8 cellular contexts compared by ENCODE assay signal in genomic region chr10:124388823-124389612, GRCh38. TPM values are rescaled to one million over a fixed set of nuclear protein-coding genes. Genes with fewer than 3 reads are reported as not detected.
DNase-seq lines count a peak whose midpoint lies in the region; ATAC-seq and TF ChIP-seq lines count a peak whose summit lies in the region.

No MANE protein-coding gene starts in this region.

- peak overlapping the region; percentile 72 for H3K9ac ChIP-seq in OCI-LY3 (ENCODE audit: low read length)
- H3K9ac ChIP-seq in muscle layer of colon (ENCODE audit: low read length) = no peak overlapping the region

- H3K79me2 ChIP-seq in OCI-LY3 (ENCODE audit: low read length) = no peaks in the 10 kb centered on the region

- H3K4me3 ChIP-seq in HL-60 (replicated peaks; ENCODE audit: insufficient read depth, low read length) (peak overlapping the region; percentile 28), OCI-LY3 (ENCODE audit: low read length) (peak overlapping the region; percentile 79), esophagus muscularis mucosa (peak overlapping the region; percentile 56 to 59 (median 57)), muscle layer of colon (ENCODE audit: low read depth in 1 of 2, low read length in 2 of 2) (peak overlapping the region; percentile 29 to 50)

- no peak for TF ChIP-seq EP300 in esophagus muscularis mucosa (IDR thresholded peaks at IDR 0.05)

- peak; percentile 49 for DNase-seq in CMK (ENCODE audit: low read depth)
- DNase-seq in HL-60 (ENCODE audit: low read depth in 1 of 2, low spot score in 1 of 2) = peak; percentile 57 to 72
- peak; percentile 95 to 96 for DNase-seq in activated T-cell treated with anti-CD3 and anti-CD28 coated beads, Interleukin-2, amount 50 U/mL, for 48 hours
- peak; percentile 94 for DNase-seq in esophagus muscularis mucosa (ENCODE audit: extremely low spot score)
- peak; percentile 90 for DNase-seq in stimulated activated CD8-positive, alpha-beta memory T cell treated with anti-CD3 and anti-CD28 coated beads, Interleukin-4, amount 100 ng/mL, for 24 hours (ENCODE audit: low read depth)

- no peak for TF ChIP-seq POLR2A in esophagus muscularis mucosa (IDR thresholded peaks at IDR 0.05; ENCODE audit: low read depth)

- H3K27ac ChIP-seq in HL-60 (replicated peaks) = no peak overlapping the region
- no peak overlapping the region for H3K27ac ChIP-seq in OCI-LY3 (ENCODE audit: low read length)
- H3K27ac ChIP-seq in esophagus muscularis mucosa (replicated peaks in 1 of 4) = peak overlapping the region; percentile 24 to 69 (median 64)
- peak overlapping the region; percentile 65 for H3K27ac ChIP-seq in muscle layer of colon (ENCODE audit: low read depth, low read length)

- no peaks in the 10 kb centered on the region for H4K20me1 ChIP-seq in OCI-LY3 (ENCODE audit: insufficient read depth, low read length)

- 13% methylated on average over 8 of the region's 74 CpGs for WGBS in esophagus muscularis mucosa

- H3K4me2 ChIP-seq in OCI-LY3 (ENCODE audit: low read length) = peak overlapping the region; percentile 98

- H3K27me3 ChIP-seq in HL-60 (ENCODE audit: insufficient read depth, poor library complexity, severe bottlenecking) = peaks cover 6% of the 10 kb centered on the region
- no peaks in the 10 kb centered on the region for H3K27me3 ChIP-seq in OCI-LY3 (ENCODE audit: low read depth, low read length)
- no peaks in the 10 kb centered on the region for H3K27me3 ChIP-seq in esophagus muscularis mucosa
- no peaks in the 10 kb centered on the region for H3K27me3 ChIP-seq in muscle layer of colon (ENCODE audit: control insufficient read depth in 1 of 2, insufficient read depth in 2 of 2, low read length in 2 of 2)

- no peaks in the 10 kb centered on the region for H3K9me3 ChIP-seq in OCI-LY3 (ENCODE audit: insufficient read depth, low read length)
- no peaks in the 10 kb centered on the region for H3K9me3 ChIP-seq in esophagus muscularis mucosa
- no peaks in the 10 kb centered on the region for H3K9me3 ChIP-seq in muscle layer of colon (ENCODE audit: low read length)

- TF ChIP-seq CTCF in HL-60 (IDR thresholded peaks at IDR 0.05; ENCODE audit: insufficient read depth, low read length) (peak; percentile 41), OCI-LY3 (IDR thresholded peaks at IDR 0.05; ENCODE audit: low read depth, low read length) (peak; percentile 67), esophagus muscularis mucosa (IDR thresholded peaks at IDR 0.05) (peak; percentile 94 to 99 (median 97))

- peaks cover 5% of the 10 kb centered on the region for H3K4me1 ChIP-seq in OCI-LY3 (ENCODE audit: low read length)
- peaks cover 5 to 21% (median 15%) of the 10 kb centered on the region in 4 donors for H3K4me1 ChIP-seq in esophagus muscularis mucosa
- peaks cover 10% of the 10 kb centered on the region for H3K4me1 ChIP-seq in muscle layer of colon (ENCODE audit: insufficient read depth, low read length)

- intact Hi-C loops in esophagus muscularis mucosa (cut with DNase I) = loop anchor here (1.0 to 10.0 kb wide), 3 partner anchors 234 to 395 kb away; no protein-coding TSS in a partner anchor

- H3K36me3 ChIP-seq in OCI-LY3 (replicated peaks; ENCODE audit: low read depth, low read length) (no peaks in the 10 kb centered on the region), esophagus muscularis mucosa (no peaks in the 10 kb centered on the region), muscle layer of colon (ENCODE audit: insufficient read depth, low read length) (no peaks in the 10 kb centered on the region)

- peak overlapping the region; percentile 98 for H2AFZ ChIP-seq in OCI-LY3 (ENCODE audit: low read depth, low read length)

- peak; percentile 98 for ATAC-seq in GM19463 (IDR thresholded peaks at IDR 0.05; ENCODE audit: unreplicated experiment)

RNA-seq across cellular contexts. Expression of gene OAT, which starts 29.7 kb away (rescaled TPM):
- 100 to 1,000 TPM in 3 of 4 donors, 10 to 100 TPM in 1; 98.8 to 169 (median 143) TPM for total RNA-seq in esophagus muscularis mucosa

Comparison
In these comparisons a context has a peak if more than half of its experiments do, and no peak if none do; other contexts are left out.
1. H3K27ac ChIP-seq: peak in esophagus muscularis mucosa (4 of 4) and muscle layer of colon (single experiment); none in HL-60 (single experiment) and OCI-LY3 (single experiment).
2. H3K4me3 ChIP-seq: peak in every context shown above with its lines; median percentile 79 in OCI-LY3; 57 in esophagus muscularis mucosa; 40 in muscle layer of colon; 28 in HL-60.
3. CTCF ChIP-seq: peak in every context shown above with its lines; median percentile 97 in esophagus muscularis mucosa; 67 in OCI-LY3; 41 in HL-60.
4. Peak in every context shown above with its lines, with median percentiles within 50 percentile points of each other: DNase-seq.